ENCODE assay signal across 19 cellular contexts in the genomic region with DNA sequence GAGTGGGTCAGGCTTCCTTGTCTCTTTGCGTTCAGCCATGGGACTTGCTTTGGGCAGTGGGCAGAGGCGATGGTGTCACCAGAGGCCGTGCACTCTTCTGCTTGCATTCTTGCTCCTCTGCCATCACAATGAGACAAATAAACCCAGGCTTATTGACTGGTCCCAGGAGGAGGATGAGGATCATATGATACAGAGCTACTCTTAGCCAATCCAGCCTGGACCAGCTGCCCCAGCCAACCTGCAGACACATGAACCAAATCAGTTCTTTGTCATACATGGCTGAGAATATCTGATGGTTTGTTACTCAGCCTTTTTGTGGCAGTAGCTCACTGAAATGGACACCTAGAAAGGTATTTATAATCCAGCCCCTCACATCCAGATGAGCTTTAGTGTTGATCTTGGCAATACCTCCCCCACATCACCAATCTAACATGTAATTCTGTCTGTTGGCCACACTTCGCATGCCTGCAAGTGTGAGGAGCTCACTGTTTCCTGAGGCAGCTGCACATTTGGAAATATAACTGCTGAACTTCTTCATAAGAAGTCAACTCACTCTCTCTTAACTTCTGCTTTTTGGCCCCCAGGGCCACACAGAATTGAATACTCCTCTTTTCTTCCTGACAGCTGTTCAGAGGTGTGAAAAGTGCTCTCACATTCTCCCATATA.
DNase-seq lines count a peak whose midpoint lies in the region; ATAC-seq, FAIRE-seq and TF ChIP-seq lines count a peak whose summit lies in the region.
"Had no signal": no experiment of that assay in that cellular context is flagged by ENCODE, and none has a peak within 500 bp of the region (broad histone marks: within the 10 kb centered on the region; RNA-seq: fewer than 3 reads in every experiment).

No MANE protein-coding gene starts in this region.

- no peaks in the 10 kb centered on the region for H3K4me1 Mint-ChIP-seq in activated naive CD8-positive, alpha-beta T cell treated with anti-CD3 and anti-CD28 coated beads, Interleukin-2, amount 50 U/mL, for 24 hours

- H3K4me1 ChIP-seq in GM12878 (ENCODE audit: control insufficient read depth, insufficient read depth, low read length) = no peaks in the 10 kb centered on the region
- H3K4me1 ChIP-seq in neutrophil (ENCODE audit: control insufficient read depth in 1 of 2, insufficient read depth in 1 of 2, low read depth in 1 of 2, low read length in 1 of 2) = peaks cover 32 to 40% of the 10 kb centered on the region in 2 experiments
- H3K4me1 ChIP-seq: pancreas had no signal

- H3K36me3 ChIP-seq in GM12878 (ENCODE audit: control insufficient read depth in 2 of 2, insufficient read depth in 2 of 2, low read length in 1 of 2) (no peaks in the 10 kb centered on the region), neutrophil (no peaks in the 10 kb centered on the region)
- H3K36me3 ChIP-seq: heart right ventricle, pancreas, spleen had no signal

- no peak overlapping the region for H3K9ac ChIP-seq in GM12878 (ENCODE audit: control insufficient read depth, insufficient read depth, low read length)

- TF ChIP-seq POLR2A in GM12878 (IDR thresholded peaks at IDR 0.05; ENCODE audit: low read depth, low read length) = no peak

- 20% methylated on average over 4 of the region's 4 CpGs for WGBS in GM12878 (ENCODE audit: insufficient coverage, insufficient replicate concordance, low lambda C conversion rate, missing lambda C conversion rate)

- ATAC-seq in GM12878 = no peak
- ATAC-seq in activated naive CD8-positive, alpha-beta T cell treated with anti-CD3 and anti-CD28 coated beads, Interleukin-2, amount 50 U/mL, for 24 hours = no peak
- no peak for ATAC-seq in HG03135 (IDR thresholded peaks at IDR 0.05; ENCODE audit: unreplicated experiment)
- no peak for ATAC-seq in GM18502 (IDR thresholded peaks at IDR 0.05; ENCODE audit: poor library complexity, unreplicated experiment)
- ATAC-seq: pancreas had no signal

- no peak for TF ChIP-seq CTCF in GM12878 (IDR thresholded peaks at IDR 0.05 in 2 of 3, conservative IDR thresholded peaks at IDR 0.05 in 1 of 3; ENCODE audit: control insufficient read depth in 2 of 3, extremely low read depth in 1 of 3, insufficient read depth in 1 of 3, low read depth in 3 of 3, low read length in 3 of 3)
- TF ChIP-seq CTCF in neutrophil (IDR thresholded peaks at IDR 0.05) = no peak

- TF ChIP-seq RAD21 in GM12878 (IDR thresholded peaks at IDR 0.05; ENCODE audit: insufficient read depth, low read depth, low read length) = no peak

- BruUV-seq in GM12878 (replicated peaks; lab: Mats Ljungman, UMichigan) = no TSS peak

- no peaks in the 10 kb centered on the region for H4K20me1 ChIP-seq in GM12878 (ENCODE audit: control insufficient read depth, insufficient read depth)

- no peak overlapping the region for H3K4me3 ChIP-seq in GM12878
- H3K4me3 ChIP-seq in neutrophil (ENCODE audit: low read depth in 1 of 2, low read length in 1 of 2) = no peak overlapping the region
- H3K4me3 ChIP-seq: heart right ventricle, pancreas, spleen had no signal

- H3K79me2 ChIP-seq in GM12878 (ENCODE audit: control insufficient read depth, insufficient read depth, low read length) = no peaks in the 10 kb centered on the region

- H3K27me3 ChIP-seq in GM12878 (replicated peaks in 1 of 2; ENCODE audit: control insufficient read depth in 2 of 2, insufficient read depth in 2 of 2, low read length in 1 of 2) (peaks cover 0 to 2% of the 10 kb centered on the region in 2 experiments; a peak in 3 of 4 replicates), neutrophil (no peaks in the 10 kb centered on the region)
- H3K27me3 ChIP-seq: heart right ventricle, pancreas had no signal

- H3K9me3 ChIP-seq in GM12878 (replicated peaks; ENCODE audit: control insufficient read depth, insufficient read depth, low read length) = no peaks in the 10 kb centered on the region; the same call in 2 of the 3 replicates
- H3K9me3 ChIP-seq in neutrophil = no peaks in the 10 kb centered on the region
- H3K9me3 ChIP-seq: pancreas had no signal

- no peaks in the 10 kb centered on the region for H3K27me3 Mint-ChIP-seq in activated naive CD8-positive, alpha-beta T cell treated with anti-CD3 and anti-CD28 coated beads, Interleukin-2, amount 50 U/mL, for 24 hours

- SMC1A ChIA-PET in GM12878 (lab: Charles Lee; ENCODE audit: uncharacterized antibody, unreplicated experiment) = no interaction called here

- H3K27ac ChIP-seq in GM12878 (ENCODE audit: control insufficient read depth, insufficient read depth) (no peak overlapping the region), neutrophil (peak overlapping the region; percentile 28)
- H3K27ac ChIP-seq: epithelial cell of prostate, pancreas had no signal

- no peaks in the 10 kb centered on the region for H3K36me3 Mint-ChIP-seq in activated naive CD8-positive, alpha-beta T cell treated with anti-CD3 and anti-CD28 coated beads, Interleukin-2, amount 50 U/mL, for 24 hours (ENCODE audit: low read depth)

- H3K27ac Mint-ChIP-seq in activated naive CD8-positive, alpha-beta T cell treated with anti-CD3 and anti-CD28 coated beads, Interleukin-2, amount 50 U/mL, for 24 hours = no peak overlapping the region
- H3K27ac Mint-ChIP-seq: dendritic cell treated with granulocyte-macrophage colony-stimulating factor and Interleukin-4, amounts not matched to agents 40 ng/mL and 50 ng/mL, for 4 days had no signal

- intact Hi-C loops in GM12878 (cut with micrococcal nuclease; ENCODE audit: unreplicated experiment) = no loop called here

- RAD21 ChIA-PET in GM12878 (lab: Charles Lee; ENCODE audit: unreplicated experiment) = interaction anchor here (1.9 kb wide), 1 partner anchor 17 kb away, joined by 4 read pairs; no protein-coding TSS in a partner anchor

- H3K9me3 Mint-ChIP-seq in activated naive CD8-positive, alpha-beta T cell treated with anti-CD3 and anti-CD28 coated beads, Interleukin-2, amount 50 U/mL, for 24 hours = no peaks in the 10 kb centered on the region
- H3K9me3 Mint-ChIP-seq: dendritic cell treated with granulocyte-macrophage colony-stimulating factor and Interleukin-4, amounts not matched to agents 40 ng/mL and 50 ng/mL, for 4 days had no signal

- POLR2A ChIA-PET in GM12878 (lab: Charles Lee) = no interaction called here

- no peak for TF ChIP-seq EP300 in GM12878 (IDR thresholded peaks at IDR 0.05; ENCODE audit: borderline replicate concordance in 1 of 2, control insufficient read depth in 1 of 2, low read depth in 2 of 2, low read length in 2 of 2)

- no peak overlapping the region for H2AFZ ChIP-seq in GM12878 (ENCODE audit: control insufficient read depth, low read depth, low read length)

- CTCF ChIA-PET in GM12878 (lab: Yijun Ruan, JAX) = interaction anchor here (0.6 to 1.7 kb wide), 3 partner anchors 17 to 532 kb away, joined by 3 to 9 read pairs (median 4); no protein-coding TSS in a partner anchor

- DNase-seq in CD1c-positive myeloid dendritic cell (ENCODE audit: extremely low spot score) (peak; percentile 56), MV-4-11 (lab: John Stamatoyannopoulos, UW) (peak; percentile 89), GM12878 (ENCODE audit: low read depth, low spot score) (no peak), NCI-H446 (lab: John Stamatoyannopoulos, UW) (no peak)
- no peak for DNase-seq in activated naive CD8-positive, alpha-beta T cell treated with anti-CD3 and anti-CD28 coated beads, Interleukin-2, amount 50 U/mL, for 24 hours
- DNase-seq: activated gamma-delta T cell treated with Interleukin-2 at 50 U/mL for 16 hours; heart right ventricle; kidney; NCI-H1436; NCI-H510A; pancreas; spleen; stimulated activated naive CD4-positive, alpha-beta T cell had no signal

- no peak for FAIRE-seq in GM12878 (lab: Jason Lieb, UNC)
- FAIRE-seq: GM18507, kidney, pancreas had no signal

- no peak overlapping the region for H3K4me2 ChIP-seq in GM12878 (ENCODE audit: control insufficient read depth, insufficient read depth)

- no peak overlapping the region for H3K4me3 Mint-ChIP-seq in activated naive CD8-positive, alpha-beta T cell treated with anti-CD3 and anti-CD28 coated beads, Interleukin-2, amount 50 U/mL, for 24 hours
- H3K4me3 Mint-ChIP-seq: dendritic cell treated with granulocyte-macrophage colony-stimulating factor and Interleukin-4, amounts not matched to agents 40 ng/mL and 50 ng/mL, for 4 days had no signal

- in situ Hi-C loops in GM12878 (cut with MboI) = no loop called here

TF ChIP-seq in GM12878, 131 proteins besides CTCF, POLR2A, EP300 and RAD21:
- TF ChIP-seq IKZF1 (conservative IDR thresholded peaks at IDR 0.05) (peak; percentile 48; the same call in 1 of the 2 replicates), MEF2B (IDR thresholded peaks at IDR 0.05; ENCODE audit: partially characterized antibody, poor library complexity, severe bottlenecking) (no peak), E2F8 (IDR thresholded peaks at IDR 0.05; ENCODE audit: low read depth, partially characterized antibody) (no peak), FOXM1 (IDR thresholded peaks at IDR 0.05; ENCODE audit: low read depth, low read length) (no peak)

Comparison
In these comparisons a context has a peak if more than half of its experiments do, and no peak if none do; other contexts are left out.
1. DNase-seq: peak in CD1c-positive myeloid dendritic cell (single experiment) and MV-4-11 (single experiment); none in GM12878 (single experiment), activated naive CD8-positive, alpha-beta T cell treated with anti-CD3 and anti-CD28 coated beads, Interleukin-2, amount 50 U/mL, for 24 hours (single experiment) and NCI-H446 (0 of 2).